2 cellular contexts compared by ENCODE assay signal in the genomic region with DNA sequence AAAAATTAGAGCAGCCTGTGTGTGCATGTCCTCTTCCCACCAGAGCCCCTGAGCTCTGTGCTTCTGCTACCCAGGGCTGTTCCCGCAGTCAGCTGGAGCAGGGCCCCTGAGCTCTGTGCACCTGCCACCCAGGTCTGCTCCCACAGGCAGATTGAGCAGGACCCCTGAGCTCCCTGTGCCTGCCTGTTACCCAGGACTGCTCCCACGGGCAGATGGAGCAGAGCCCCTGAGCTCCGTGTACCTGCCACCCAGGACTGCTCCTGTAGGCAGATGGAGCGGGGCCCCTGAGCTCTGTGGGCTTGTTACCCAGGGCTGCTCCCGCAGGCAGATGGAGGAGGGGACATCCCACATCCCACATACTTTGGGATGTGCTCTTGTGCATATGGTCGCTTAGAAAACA.
TF ChIP-seq lines count a peak whose summit lies in the region.

No MANE protein-coding gene starts in this region.

TF ChIP-seq in GM23338, 12 proteins besides CTCF, POLR2A, EP300 and RAD21 (continued from another document):
- TF ChIP-seq, protein P1, sequence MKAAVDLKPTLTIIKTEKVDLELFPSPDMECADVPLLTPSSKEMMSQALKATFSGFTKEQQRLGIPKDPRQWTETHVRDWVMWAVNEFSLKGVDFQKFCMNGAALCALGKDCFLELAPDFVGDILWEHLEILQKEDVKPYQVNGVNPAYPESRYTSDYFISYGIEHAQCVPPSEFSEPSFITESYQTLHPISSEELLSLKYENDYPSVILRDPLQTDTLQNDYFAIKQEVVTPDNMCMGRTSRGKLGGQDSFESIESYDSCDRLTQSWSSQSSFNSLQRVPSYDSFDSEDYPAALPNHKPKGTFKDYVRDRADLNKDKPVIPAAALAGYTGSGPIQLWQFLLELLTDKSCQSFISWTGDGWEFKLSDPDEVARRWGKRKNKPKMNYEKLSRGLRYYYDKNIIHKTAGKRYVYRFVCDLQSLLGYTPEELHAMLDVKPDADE (IDR thresholded peaks at IDR 0.05), result no peak
- TF ChIP-seq ZNF331 (CRISPR knock-in tag; IDR thresholded peaks at IDR 0.05; ENCODE audit: low read depth), result no peak
- TF ChIP-seq NANOG (IDR thresholded peaks at IDR 0.05; ENCODE audit: borderline replicate concordance), result no peak

TF ChIP-seq in HepG2, 621 proteins besides CTCF, POLR2A, EP300 and RAD21 (continued from another document):
- no peak for TF ChIP-seq SPEN (CRISPR knock-in tag; IDR thresholded peaks at IDR 0.05; ENCODE audit: low read depth)
- TF ChIP-seq, protein P2, sequence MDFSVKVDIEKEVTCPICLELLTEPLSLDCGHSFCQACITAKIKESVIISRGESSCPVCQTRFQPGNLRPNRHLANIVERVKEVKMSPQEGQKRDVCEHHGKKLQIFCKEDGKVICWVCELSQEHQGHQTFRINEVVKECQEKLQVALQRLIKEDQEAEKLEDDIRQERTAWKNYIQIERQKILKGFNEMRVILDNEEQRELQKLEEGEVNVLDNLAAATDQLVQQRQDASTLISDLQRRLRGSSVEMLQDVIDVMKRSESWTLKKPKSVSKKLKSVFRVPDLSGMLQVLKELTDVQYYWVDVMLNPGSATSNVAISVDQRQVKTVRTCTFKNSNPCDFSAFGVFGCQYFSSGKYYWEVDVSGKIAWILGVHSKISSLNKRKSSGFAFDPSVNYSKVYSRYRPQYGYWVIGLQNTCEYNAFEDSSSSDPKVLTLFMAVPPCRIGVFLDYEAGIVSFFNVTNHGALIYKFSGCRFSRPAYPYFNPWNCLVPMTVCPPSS (IDR thresholded peaks at IDR 0.05), result no peak
